ENCODE assay signal across 25 cellular contexts in genomic region chr2:108165750-108166149, GRCh38.
"Had no signal": no experiment of that assay in that cellular context is flagged by ENCODE, and none has a peak within 500 bp of the region (broad histone marks: within the 10 kb centered on the region; RNA-seq: fewer than 3 reads in every experiment).

No MANE protein-coding gene starts in this region.

- H3K79me2 ChIP-seq: hepatocyte had no signal

- H3K9me3 Mint-ChIP-seq: effector memory CD8-positive, alpha-beta T cell; mesothelial cell of epicardium; naive thymus-derived CD8-positive, alpha-beta T cell; stimulated activated memory B cell treated with anti-CD40 and anti-IgM and Interleukin-4, amounts not matched to agents 10 μg/mL and 1 μg/mL and 100 μg/mL, for 72 hours had no signal

- H3K27me3 Mint-ChIP-seq: effector memory CD8-positive, alpha-beta T cell; stimulated activated memory B cell treated with anti-CD40 and anti-IgM and Interleukin-4, amounts not matched to agents 10 μg/mL and 1 μg/mL and 100 μg/mL, for 72 hours had no signal

- H2AFZ ChIP-seq: hepatocyte had no signal

- H3K4me3 Mint-ChIP-seq: effector memory CD8-positive, alpha-beta T cell; mesothelial cell of epicardium; naive thymus-derived CD8-positive, alpha-beta T cell; stimulated activated memory B cell treated with anti-CD40 and anti-IgM and Interleukin-4, amounts not matched to agents 10 μg/mL and 1 μg/mL and 100 μg/mL, for 72 hours had no signal

- ATAC-seq: effector memory CD8-positive, alpha-beta T cell; left lung; mucosa of descending colon; naive thymus-derived CD8-positive, alpha-beta T cell; psoas muscle; right cardiac atrium; stimulated activated memory B cell treated with anti-CD40 and anti-IgM and Interleukin-4, amounts not matched to agents 10 μg/mL and 1 μg/mL and 100 μg/mL, for 72 hours; stimulated activated naive CD8-positive, alpha-beta T cell treated with anti-CD3 and anti-CD28 coated beads, Interleukin-15, Interleukin-2, amounts not matched to agents 100 U/mL and 50 U/mL, for 24 hours had no signal

- H3K27ac ChIP-seq: esophagus squamous epithelium, hepatocyte, left lung, ovary, psoas muscle, skin epidermis, spleen, testis, tibial artery, upper lobe of left lung had no signal

- H3K9me3 ChIP-seq: esophagus squamous epithelium, left lung, mucosa of descending colon, ovary, psoas muscle, spleen, testis, tibial artery, upper lobe of left lung had no signal

- DNase-seq: cortex of kidney; effector memory CD8-positive, alpha-beta T cell; erythroblast; esophagus squamous epithelium; foreskin melanocyte; kidney; left lung; mesenchymal stem cell; mucosa of descending colon; naive thymus-derived CD8-positive, alpha-beta T cell; occipital lobe; ovary; psoas muscle; right cardiac atrium; spleen; stimulated activated CD4-positive, alpha-beta T cell treated with anti-CD3 and anti-CD28 coated beads, Interleukin-4, amount 100 ng/mL, for 4 hours; stimulated activated naive CD8-positive, alpha-beta T cell treated with anti-CD3 and anti-CD28 coated beads, Interleukin-15, Interleukin-2, amounts not matched to agents 100 U/mL and 50 U/mL, for 24 hours; substantia nigra; testis; tibial artery; upper lobe of left lung had no signal

- H3K4me2 ChIP-seq: hepatocyte had no signal

- H3K27me3 ChIP-seq: esophagus squamous epithelium, hepatocyte, left lung, ovary, testis, upper lobe of left lung had no signal

- H3K4me1 Mint-ChIP-seq: mesothelial cell of epicardium; stimulated activated memory B cell treated with anti-CD40 and anti-IgM and Interleukin-4, amounts not matched to agents 10 μg/mL and 1 μg/mL and 100 μg/mL, for 72 hours had no signal

- H3K4me3 ChIP-seq: esophagus squamous epithelium, hepatocyte, left lung, mucosa of descending colon, ovary, psoas muscle, skin epidermis, spleen, testis, tibial artery, upper lobe of left lung had no signal

- H3K27ac Mint-ChIP-seq: effector memory CD8-positive, alpha-beta T cell; mesothelial cell of epicardium; stimulated activated memory B cell treated with anti-CD40 and anti-IgM and Interleukin-4, amounts not matched to agents 10 μg/mL and 1 μg/mL and 100 μg/mL, for 72 hours had no signal

- H3K36me3 ChIP-seq: esophagus squamous epithelium, left lung, ovary, spleen, tibial artery, upper lobe of left lung had no signal

- H3K36me3 Mint-ChIP-seq: mesothelial cell of epicardium; naive thymus-derived CD8-positive, alpha-beta T cell; stimulated activated memory B cell treated with anti-CD40 and anti-IgM and Interleukin-4, amounts not matched to agents 10 μg/mL and 1 μg/mL and 100 μg/mL, for 72 hours had no signal

- H3K4me1 ChIP-seq: esophagus squamous epithelium, left lung, psoas muscle, spleen, testis, tibial artery, upper lobe of left lung had no signal
